In the genomic region with DNA sequence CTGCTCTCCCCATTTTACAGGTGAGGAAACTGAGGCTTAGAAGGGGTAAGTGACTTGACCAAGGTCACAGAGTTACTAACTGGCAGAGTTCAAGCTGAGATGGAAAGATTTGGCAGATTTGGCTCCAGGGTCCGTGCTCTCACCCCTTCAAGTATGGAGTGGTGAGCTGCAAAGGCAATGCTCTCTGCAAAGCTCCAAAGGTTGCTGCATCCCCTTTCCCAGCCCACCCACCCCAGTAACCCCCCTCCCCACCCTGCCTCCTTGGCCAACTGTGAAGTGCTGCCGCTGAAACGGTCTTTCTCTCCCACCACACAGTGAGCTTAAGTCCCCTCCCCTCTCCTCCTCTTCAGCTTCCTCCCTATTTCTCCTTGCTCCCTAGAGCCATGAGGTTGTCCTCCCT, we compare ENCODE assay signal across 23 cellular contexts.
"Had no signal": no experiment of that assay in that cellular context is flagged by ENCODE, and none has a peak within 500 bp of the region (broad histone marks: within the 10 kb centered on the region; RNA-seq: fewer than 3 reads in every experiment).

No MANE protein-coding gene starts in this region.

- H2AFZ ChIP-seq: hepatocyte had no signal

- DNase-seq: islet precursor cell; midbrain; mucosa of descending colon; naive thymus-derived CD8-positive, alpha-beta T cell; nucleus accumbens; ovary; retina; stimulated activated CD4-positive, alpha-beta T cell treated with anti-CD3 and anti-CD28 coated beads, Interleukin-1b, Interleukin-23, amount 100 ng/mL, for 48 hours; stimulated activated CD4-positive, alpha-beta T cell treated with anti-CD3 and anti-CD28 coated beads, Interleukin-2, amount 100 ng/mL, for 48 hours; stimulated activated CD4-positive, alpha-beta T cell treated with anti-CD3 and anti-CD28 coated beads, Interleukin-4, amount 100 ng/mL, for 4 hours; stimulated activated CD8-positive, alpha-beta memory T cell treated with anti-CD3 and anti-CD28 coated beads, Interleukin-4, amount 100 ng/mL, for 48 hours; stimulated activated naive CD4-positive, alpha-beta T cell treated with Interleukin-2 at 50 U/mL for 16 hours; stimulated activated naive CD8-positive, alpha-beta T cell treated with anti-CD3 and anti-CD28 coated beads, Interleukin-15, amount 100 ng/mL, for 72 hours; substantia nigra; uterus had no signal

- H3K4me2 ChIP-seq: hepatocyte, smooth muscle cell had no signal

- H3K9me3 ChIP-seq: heart right ventricle, left ventricle myocardium inferior, mucosa of descending colon, ovary, prostate gland, tibial nerve, uterus had no signal

- H3K27me3 ChIP-seq: heart right ventricle, hepatocyte, ovary, tibial nerve, uterus had no signal

- H3K27ac ChIP-seq: heart right ventricle, hepatocyte, left ventricle myocardium inferior, ovary, prostate gland, tibial nerve, uterus had no signal

- H3K4me1 ChIP-seq: prostate gland, tibial nerve, uterus had no signal

- H3K4me3 ChIP-seq: heart right ventricle, hepatocyte, left ventricle myocardium inferior, lung, mucosa of descending colon, ovary, prostate gland, smooth muscle cell, tibial nerve, uterus had no signal

- H3K79me2 ChIP-seq: hepatocyte had no signal

- ATAC-seq: mucosa of descending colon; naive thymus-derived CD8-positive, alpha-beta T cell; stimulated activated memory B cell treated with anti-CD40 and anti-IgM and Interleukin-4, amounts not matched to agents 10 μg/mL and 1 μg/mL and 100 μg/mL, for 72 hours had no signal

- H3K36me3 ChIP-seq: heart right ventricle, left ventricle myocardium inferior, ovary, prostate gland, tibial nerve, uterus had no signal
